8 cellular contexts compared by ENCODE assay signal in genomic region chr1:145465405-145466144, GRCh38. TPM values are rescaled to one million over a fixed set of nuclear protein-coding genes. Genes with fewer than 3 reads are reported as not detected.
A peak's percentile ranks its signal among the peaks of the same experiment; 100 is the strongest.
DNase-seq lines count a peak whose midpoint lies in the region; ATAC-seq and TF ChIP-seq lines count a peak whose summit lies in the region.
"Not testable (repeated sequence)": the region's sequence is repeated elsewhere in the genome, so short reads cannot be mapped to it uniquely, and the experiment has no call there.

No MANE protein-coding gene starts in this region.

- POLR2A ChIA-PET in PC-3 (lab: Charles Lee; ENCODE audit: unreplicated experiment) = interaction anchor here (0.5 to 0.7 kb wide), 3 partner anchors 338 to 1702 kb away, joined by 3 to 4 read pairs (median 4); no protein-coding TSS in a partner anchor
- POLR2A ChIA-PET in naive thymus-derived CD4-positive, alpha-beta T cell (lab: Charles Lee) = not testable (repeated sequence)

- not testable (repeated sequence) for H3K9me3 Mint-ChIP-seq in naive thymus-derived CD4-positive, alpha-beta T cell

- H3K4me3 ChIP-seq in PC-3 (ENCODE audit: low read length) = peak overlapping the region; percentile 50
- peak overlapping the region; percentile 54 for H3K4me3 ChIP-seq in naive thymus-derived CD4-positive, alpha-beta T cell (ENCODE audit: low read length)

- H3K4me1 Mint-ChIP-seq in naive thymus-derived CD4-positive, alpha-beta T cell = not testable (repeated sequence)

- H3K9ac ChIP-seq in PC-3 (ENCODE audit: low read length) = not testable (repeated sequence)

- ATAC-seq in GM21576 (IDR thresholded peaks at IDR 0.05; ENCODE audit: unreplicated experiment) = peak; percentile 74
- ATAC-seq in PC-3 = peak; percentile 75
- peak; percentile 86 for ATAC-seq in naive thymus-derived CD4-positive, alpha-beta T cell

- H3K27me3 ChIP-seq in PC-3 (ENCODE audit: low read length); naive thymus-derived CD4-positive, alpha-beta T cell (ENCODE audit: control insufficient read depth in 2 of 2, insufficient read depth in 2 of 2, low read length in 2 of 2): not testable (repeated sequence)

- not testable (repeated sequence) for H3K9me2 ChIP-seq in PC-3 (replicated peaks; ENCODE audit: low read length)

- TF ChIP-seq CTCF in PC-3 (conservative IDR thresholded peaks at IDR 0.05; ENCODE audit: low read depth, low read length) = not testable (repeated sequence)

- not testable (repeated sequence) for H3K36me3 ChIP-seq in PC-3 (ENCODE audit: low read depth, low read length); naive thymus-derived CD4-positive, alpha-beta T cell (ENCODE audit: control insufficient read depth in 2 of 3, insufficient read depth in 3 of 3, low read length in 3 of 3)

- H3F3A ChIP-seq in PC-3 (ENCODE audit: low read length, unreplicated experiment) = not testable (repeated sequence)

- peaks cover 0 to 26% (median 4%) of the 10 kb centered on the region in 5 donors for H3K27me3 Mint-ChIP-seq in naive thymus-derived CD4-positive, alpha-beta T cell

- intact Hi-C loops in PC-3 (cut with micrococcal nuclease); naive thymus-derived CD4-positive, alpha-beta T cell (cut with micrococcal nuclease): not testable (repeated sequence)

- peak; percentile 81 for DNase-seq in DMS53 treated with DMSO at 0.1 percent for 48 hours (lab: John Stamatoyannopoulos, UW; ENCODE audit: unreplicated experiment)
- peak; percentile 11 for DNase-seq in HuH-7 (ENCODE audit: low spot score)
- DNase-seq in PC-3 = peak; percentile 82
- peak; percentile 68 for DNase-seq in activated T-cell treated with anti-CD3 and anti-CD28 coated beads, Interleukin-2, amount 50 U/mL, for 1 hour
- DNase-seq in erythroblast (lab: John Stamatoyannopoulos, UW) = peak; percentile 84 to 92
- DNase-seq in naive thymus-derived CD4-positive, alpha-beta T cell = peak; percentile 47 to 81 (median 78)
- peak; percentile 59 for DNase-seq in stimulated activated CD8-positive, alpha-beta memory T cell treated with anti-CD3 and anti-CD28 coated beads, Interleukin-7, amount 100 ng/mL, for 24 hours (ENCODE audit: low read depth)

- not testable (repeated sequence) for H3K36me3 Mint-ChIP-seq in naive thymus-derived CD4-positive, alpha-beta T cell

- H3K79me2 ChIP-seq in PC-3 (ENCODE audit: low read length) = not testable (repeated sequence)

- H3K4me1 ChIP-seq in PC-3 (ENCODE audit: insufficient read depth, low read length); naive thymus-derived CD4-positive, alpha-beta T cell (ENCODE audit: control insufficient read depth in 2 of 2, insufficient read depth in 2 of 2, low read length in 2 of 2): not testable (repeated sequence)

- TSS peak; percentile 100 for BruUV-seq in PC-3 (replicated peaks; lab: Mats Ljungman, UMichigan)

- not testable (repeated sequence) for H2AFZ ChIP-seq in PC-3 (ENCODE audit: low read length)

- peak overlapping the region; percentile 86 to 99 (median 94) for H3K27ac Mint-ChIP-seq in naive thymus-derived CD4-positive, alpha-beta T cell

- H3K27ac ChIP-seq in PC-3 (ENCODE audit: low read length) = not testable (repeated sequence)
- peak overlapping the region; percentile 65 for H3K27ac ChIP-seq in naive thymus-derived CD4-positive, alpha-beta T cell (ENCODE audit: low read depth, low read length)

- CTCF ChIA-PET in PC-3 (lab: Charles Lee); naive thymus-derived CD4-positive, alpha-beta T cell (lab: Charles Lee): not testable (repeated sequence)

- H3K4me2 ChIP-seq in PC-3 (ENCODE audit: low read length) = peak overlapping the region; percentile 70

- peak; percentile 89 for TF ChIP-seq POLR2A in erythroblast (IDR thresholded peaks at IDR 0.05; ENCODE audit: low read length)

- H3K9me3 ChIP-seq in PC-3 (ENCODE audit: low read length); naive thymus-derived CD4-positive, alpha-beta T cell (ENCODE audit: control insufficient read depth in 2 of 3, low read length in 3 of 3): not testable (repeated sequence)

- H4K20me1 ChIP-seq in PC-3 (ENCODE audit: low read length) = not testable (repeated sequence)

- peak overlapping the region; percentile 81 to 99 (median 94) for H3K4me3 Mint-ChIP-seq in naive thymus-derived CD4-positive, alpha-beta T cell

RNA-seq across cellular contexts. Expression of gene NBPF20, which starts 40.2 kb away (rescaled TPM):
- 4.5 and 5.2 TPM in 2 replicates for total RNA-seq in PC-3 (2014; rRNA removed)
- total RNA-seq in naive thymus-derived CD4-positive, alpha-beta T cell = 1 to 10 TPM in 4 of 5 experiments, under 1 TPM in 1; 0.94 to 6.0 (median 4.8) TPM
- under 1 TPM; 0.60 to 0.68 TPM for polyA plus RNA-seq in naive thymus-derived CD4-positive, alpha-beta T cell

Comparison
In these comparisons a context has a peak if more than half of its experiments do, and no peak if none do; other contexts are left out.
1. DNase-seq: peak in every context shown above with its lines; median percentile 88 in erythroblast; 82 in PC-3; 81 in DMS53 treated with DMSO at 0.1 percent for 48 hours; 78 in naive thymus-derived CD4-positive, alpha-beta T cell; 68 in activated T-cell treated with anti-CD3 and anti-CD28 coated beads, Interleukin-2, amount 50 U/mL, for 1 hour; 59 in stimulated activated CD8-positive, alpha-beta memory T cell treated with anti-CD3 and anti-CD28 coated beads, Interleukin-7, amount 100 ng/mL, for 24 hours; 11 in HuH-7.